Comparison of ENCODE assay signal across 26 cellular contexts in the genomic region with DNA sequence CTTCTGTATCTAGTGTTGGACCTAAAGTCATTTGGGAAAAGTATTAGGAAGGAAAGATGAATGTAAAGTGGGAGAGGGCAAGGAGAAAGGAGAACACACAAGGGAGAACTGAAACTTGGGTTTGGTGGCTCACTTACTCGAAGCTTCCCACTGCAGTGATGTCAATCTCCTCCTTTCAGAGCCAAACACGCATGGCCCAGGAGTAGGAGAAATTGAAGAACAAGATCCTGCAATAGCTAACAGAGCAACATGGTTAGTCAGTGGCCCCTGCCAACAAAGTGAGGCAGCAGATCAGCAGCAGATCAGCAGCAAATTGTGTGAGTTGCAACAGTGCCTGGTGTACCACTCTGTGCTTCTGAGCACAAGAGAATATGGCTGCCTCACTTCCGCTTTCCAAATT.
"Had no signal": no experiment of that assay in that cellular context is flagged by ENCODE, and none has a peak within 500 bp of the region (broad histone marks: within the 10 kb centered on the region; RNA-seq: fewer than 3 reads in every experiment).

No MANE protein-coding gene starts in this region.

- H3K27ac ChIP-seq: brain microvascular endothelial cell, cardiac muscle cell, SJSA1 had no signal

- H3K36me3 ChIP-seq: brain microvascular endothelial cell, cardiac muscle cell, SJSA1 had no signal

- H3K9me3 ChIP-seq: SJSA1 had no signal

- ATAC-seq: activated CD8-positive, alpha-beta memory T cell treated with anti-CD3 and anti-CD28 coated beads, Interleukin-2, amount 10 ng/mL, durations not matched to agents 7 days and 5 days; activated naive CD4-positive, alpha-beta T cell treated with anti-CD3 and anti-CD28 coated beads, Interleukin-2, amount 50 U/mL, for 72 hours; activated naive CD8-positive, alpha-beta T cell treated with anti-CD3 and anti-CD28 coated beads, Interleukin-2, amount 50 U/mL, for 24 hours; K562; Panc1; WTC11 had no signal

- DNase-seq: activated CD4-positive, alpha-beta T cell treated with anti-CD3 and anti-CD28 coated beads for 48 hours; activated CD4-positive, alpha-beta T cell treated with anti-CD3 and anti-CD28 coated beads, Interleukin-2, amount 50 U/mL, for 4 hours; activated CD4-positive, CD25-positive, alpha-beta regulatory T cell treated with anti-CD3 and anti-CD28 coated beads, Interleukin-2, amount 50 U/mL, for 72 hours; activated CD8-positive, alpha-beta memory T cell treated with anti-CD3 and anti-CD28 coated beads, Interleukin-2, amount 10 ng/mL, durations not matched to agents 7 days and 5 days; activated effector memory CD4-positive, alpha-beta T cell treated with Interleukin-2 at 50 U/mL for 16 hours; activated naive CD4-positive, alpha-beta T cell treated with Interleukin-2 at 50 U/mL for 16 hours; activated naive CD8-positive, alpha-beta T cell treated with anti-CD3 and anti-CD28 coated beads, Interleukin-2, amount 50 U/mL, for 24 hours; activated T-cell treated with anti-CD3 and anti-CD28 coated beads, Interleukin-2, amount 50 U/mL, for 24 hours; amniotic stem cell; brain microvascular endothelial cell; Karpas-422; NCI-H1105; NCI-H1436; NCI-H187 treated with DMSO at 0.1 percent for 48 hours; NCI-H2081 treated with DMSO at 0.1 percent for 48 hours; NCI-H446; NCI-H524; OCI-M1; RPMI8226; SHP77 had no signal

- H3K4me3 ChIP-seq: cardiac muscle cell, K562, SJSA1 had no signal

- H3K27me3 ChIP-seq: brain microvascular endothelial cell, SJSA1 had no signal
